Comparison of ENCODE assay signal across 8 cellular contexts in the genomic region with DNA sequence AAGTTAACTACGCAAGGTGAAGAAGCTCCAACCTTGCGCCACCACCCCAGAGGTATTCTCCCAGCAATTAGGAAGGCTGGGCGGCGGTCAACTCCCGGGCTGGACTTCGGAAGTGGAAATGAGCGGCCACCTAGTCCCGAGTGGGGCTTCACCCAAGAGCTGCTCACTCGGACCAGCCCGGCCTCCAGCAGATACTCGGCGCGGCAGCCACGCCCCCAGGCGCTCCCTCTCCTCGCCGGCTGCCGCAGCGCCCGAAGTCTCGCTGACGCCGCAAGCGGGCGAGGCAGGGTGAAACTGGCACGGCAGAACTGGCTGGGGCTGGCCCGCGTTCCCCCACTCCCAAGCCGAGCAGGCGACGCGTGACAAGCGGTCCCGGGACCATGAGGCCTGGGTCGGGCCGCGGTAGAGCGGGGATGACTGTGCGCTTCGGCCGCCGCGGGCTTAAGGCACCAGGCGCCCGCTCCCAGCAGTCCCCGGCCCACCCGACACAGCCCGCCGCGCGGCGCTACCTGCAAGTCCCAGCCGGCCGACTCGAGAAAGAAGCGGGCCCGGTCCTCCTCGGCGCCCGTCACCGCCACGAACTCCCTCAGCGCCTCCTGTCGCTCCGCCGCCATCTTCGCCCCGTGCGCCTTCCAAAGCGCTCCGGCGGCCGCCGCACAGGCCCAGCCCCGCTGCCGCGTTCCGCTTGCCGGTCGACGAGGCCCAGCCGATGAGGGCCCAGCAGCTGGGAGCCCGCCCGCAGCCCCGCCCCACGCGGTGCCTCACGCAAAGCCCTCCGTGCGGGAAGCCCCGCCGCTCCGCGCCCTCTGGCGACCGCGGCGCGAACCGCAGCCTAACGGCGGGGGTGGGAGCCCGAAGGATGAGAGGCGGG. TPM values are rescaled to one million over a fixed set of nuclear protein-coding genes. Genes with fewer than 3 reads are reported as not detected.
DNase-seq lines count a peak whose midpoint lies in the region; ATAC-seq and TF ChIP-seq lines count a peak whose summit lies in the region.

A gene (minus strand): TSS at position 639 of the 871 bp plus-strand sequence. CDS start 25 bp downstream, at position 614.

- CTCF ChIA-PET in WTC11 (lab: Charles Lee): interaction anchor here (0.5 to 3.8 kb wide), 26 partner anchors 11 to 315 kb away, joined by 3 to 38 read pairs (median 4); no protein-coding TSS in a partner anchor

- ATAC-seq in GM18907 (IDR thresholded peaks at IDR 0.05; ENCODE audit: unreplicated experiment) (peak; percentile 88), HG03159 (IDR thresholded peaks at IDR 0.05; ENCODE audit: unreplicated experiment) (peak; percentile 79), WTC11 (peak; percentile 91)

- no peaks in the 10 kb centered on the region for H3K9me3 Mint-ChIP-seq in WTC11

- peaks cover 4% of the 10 kb centered on the region for H3K27me3 Mint-ChIP-seq in WTC11 (ENCODE audit: low read depth)

- TF ChIP-seq CTCF in WTC11 (IDR thresholded peaks at IDR 0.05) (peak; percentile 91), cardiac fibroblast (IDR thresholded peaks at IDR 0.05; ENCODE audit: low read depth, low read length) (peak; percentile 67)

- H3K36me3 Mint-ChIP-seq in WTC11: peaks cover 12% of the 10 kb centered on the region

- POLR2A ChIA-PET in WTC11 (lab: Charles Lee): interaction anchor here (1.2 to 1.6 kb wide), 2 partner anchors 43 to 200 kb away, joined by 4 read pairs; a partner anchor contains a TSS

- H3K4me3 ChIP-seq in cardiac fibroblast (replicated peaks in 1 of 2; ENCODE audit: low read depth in 2 of 2, low read length in 2 of 2): peak within 1 kb of the TSS; percentile 76 to 93

- H3K4me1 Mint-ChIP-seq in WTC11: peaks cover 27% of the 10 kb centered on the region

- peak within 1 kb of the TSS; percentile 53; the same call in 1 of the 2 replicates for H3K27ac Mint-ChIP-seq in WTC11

- peak within 1 kb of the TSS; percentile 85 for H3K4me3 Mint-ChIP-seq in WTC11

- peak; percentile 96 for DNase-seq in AG08395 (ENCODE audit: low spot score)
- peak; percentile 89 for DNase-seq in NCI-H2227 treated with DMSO at 0.1 percent for 48 hours (lab: John Stamatoyannopoulos, UW)
- peak; percentile 98 for DNase-seq in WTC11 (ENCODE audit: low spot score)
- peak; percentile 93 to 97 for DNase-seq in cardiac fibroblast (ENCODE audit: low read depth in 2 of 2)
- DNase-seq in inferior parietal cortex (ENCODE audit: extremely low spot score): peak; percentile 92
- DNase-seq in stimulated activated CD4-positive, alpha-beta T cell treated with anti-CD3 and anti-CD28 coated beads, Interleukin-12 subunit alpha, Interleukin-12 subunit beta, amount 100 ng/mL, for 24 hours (ENCODE audit: low read depth in 2 of 2): peak; percentile 94

TF ChIP-seq in WTC11, 78 proteins besides CTCF, POLR2A, EP300 and RAD21 (continues in another document):
- 0 out of 2 replicates have a peak, but pooled peaks have one; percentile 39 for TF ChIP-seq ELF4 (CRISPR knock-in tag; IDR thresholded peaks at IDR 0.05; ENCODE audit: low read depth)
- TF ChIP-seq, protein P1, sequence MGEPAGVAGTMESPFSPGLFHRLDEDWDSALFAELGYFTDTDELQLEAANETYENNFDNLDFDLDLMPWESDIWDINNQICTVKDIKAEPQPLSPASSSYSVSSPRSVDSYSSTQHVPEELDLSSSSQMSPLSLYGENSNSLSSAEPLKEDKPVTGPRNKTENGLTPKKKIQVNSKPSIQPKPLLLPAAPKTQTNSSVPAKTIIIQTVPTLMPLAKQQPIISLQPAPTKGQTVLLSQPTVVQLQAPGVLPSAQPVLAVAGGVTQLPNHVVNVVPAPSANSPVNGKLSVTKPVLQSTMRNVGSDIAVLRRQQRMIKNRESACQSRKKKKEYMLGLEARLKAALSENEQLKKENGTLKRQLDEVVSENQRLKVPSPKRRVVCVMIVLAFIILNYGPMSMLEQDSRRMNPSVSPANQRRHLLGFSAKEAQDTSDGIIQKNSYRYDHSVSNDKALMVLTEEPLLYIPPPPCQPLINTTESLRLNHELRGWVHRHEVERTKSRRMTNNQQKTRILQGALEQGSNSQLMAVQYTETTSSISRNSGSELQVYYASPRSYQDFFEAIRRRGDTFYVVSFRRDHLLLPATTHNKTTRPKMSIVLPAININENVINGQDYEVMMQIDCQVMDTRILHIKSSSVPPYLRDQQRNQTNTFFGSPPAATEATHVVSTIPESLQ (CRISPR knock-in tag; IDR thresholded peaks at IDR 0.05): 0 out of 2 replicates have a peak, but pooled peaks have one; percentile 77
- peak; percentile 90; the same call in 1 of the 2 replicates for TF ChIP-seq FOXK1 (CRISPR knock-in tag; IDR thresholded peaks at IDR 0.05)
- 0 out of 2 replicates have a peak, but pooled peaks have one; percentile 56 for TF ChIP-seq TP53 (CRISPR knock-in tag; IDR thresholded peaks at IDR 0.05)
- TF ChIP-seq ZNF317 (CRISPR knock-in tag; IDR thresholded peaks at IDR 0.05; ENCODE audit: borderline replicate concordance, low read depth): no peak; the same call in 1 of the 2 replicates
- TF ChIP-seq, protein P2, sequence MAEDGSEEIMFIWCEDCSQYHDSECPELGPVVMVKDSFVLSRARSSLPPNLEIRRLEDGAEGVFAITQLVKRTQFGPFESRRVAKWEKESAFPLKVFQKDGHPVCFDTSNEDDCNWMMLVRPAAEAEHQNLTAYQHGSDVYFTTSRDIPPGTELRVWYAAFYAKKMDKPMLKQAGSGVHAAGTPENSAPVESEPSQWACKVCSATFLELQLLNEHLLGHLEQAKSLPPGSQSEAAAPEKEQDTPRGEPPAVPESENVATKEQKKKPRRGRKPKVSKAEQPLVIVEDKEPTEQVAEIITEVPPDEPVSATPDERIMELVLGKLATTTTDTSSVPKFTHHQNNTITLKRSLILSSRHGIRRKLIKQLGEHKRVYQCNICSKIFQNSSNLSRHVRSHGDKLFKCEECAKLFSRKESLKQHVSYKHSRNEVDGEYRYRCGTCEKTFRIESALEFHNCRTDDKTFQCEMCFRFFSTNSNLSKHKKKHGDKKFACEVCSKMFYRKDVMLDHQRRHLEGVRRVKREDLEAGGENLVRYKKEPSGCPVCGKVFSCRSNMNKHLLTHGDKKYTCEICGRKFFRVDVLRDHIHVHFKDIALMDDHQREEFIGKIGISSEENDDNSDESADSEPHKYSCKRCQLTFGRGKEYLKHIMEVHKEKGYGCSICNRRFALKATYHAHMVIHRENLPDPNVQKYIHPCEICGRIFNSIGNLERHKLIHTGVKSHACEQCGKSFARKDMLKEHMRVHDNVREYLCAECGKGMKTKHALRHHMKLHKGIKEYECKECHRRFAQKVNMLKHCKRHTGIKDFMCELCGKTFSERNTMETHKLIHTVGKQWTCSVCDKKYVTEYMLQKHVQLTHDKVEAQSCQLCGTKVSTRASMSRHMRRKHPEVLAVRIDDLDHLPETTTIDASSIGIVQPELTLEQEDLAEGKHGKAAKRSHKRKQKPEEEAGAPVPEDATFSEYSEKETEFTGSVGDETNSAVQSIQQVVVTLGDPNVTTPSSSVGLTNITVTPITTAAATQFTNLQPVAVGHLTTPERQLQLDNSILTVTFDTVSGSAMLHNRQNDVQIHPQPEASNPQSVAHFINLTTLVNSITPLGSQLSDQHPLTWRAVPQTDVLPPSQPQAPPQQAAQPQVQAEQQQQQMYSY (CRISPR knock-in tag; IDR thresholded peaks at IDR 0.05): no peak
- TF ChIP-seq, protein P3, sequence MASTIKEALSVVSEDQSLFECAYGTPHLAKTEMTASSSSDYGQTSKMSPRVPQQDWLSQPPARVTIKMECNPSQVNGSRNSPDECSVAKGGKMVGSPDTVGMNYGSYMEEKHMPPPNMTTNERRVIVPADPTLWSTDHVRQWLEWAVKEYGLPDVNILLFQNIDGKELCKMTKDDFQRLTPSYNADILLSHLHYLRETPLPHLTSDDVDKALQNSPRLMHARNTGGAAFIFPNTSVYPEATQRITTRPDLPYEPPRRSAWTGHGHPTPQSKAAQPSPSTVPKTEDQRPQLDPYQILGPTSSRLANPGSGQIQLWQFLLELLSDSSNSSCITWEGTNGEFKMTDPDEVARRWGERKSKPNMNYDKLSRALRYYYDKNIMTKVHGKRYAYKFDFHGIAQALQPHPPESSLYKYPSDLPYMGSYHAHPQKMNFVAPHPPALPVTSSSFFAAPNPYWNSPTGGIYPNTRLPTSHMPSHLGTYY (CRISPR knock-in tag; IDR thresholded peaks at IDR 0.05): no peak
- TF ChIP-seq, protein P4, sequence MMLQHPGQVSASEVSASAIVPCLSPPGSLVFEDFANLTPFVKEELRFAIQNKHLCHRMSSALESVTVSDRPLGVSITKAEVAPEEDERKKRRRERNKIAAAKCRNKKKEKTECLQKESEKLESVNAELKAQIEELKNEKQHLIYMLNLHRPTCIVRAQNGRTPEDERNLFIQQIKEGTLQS (CRISPR knock-in tag; conservative IDR thresholded peaks at IDR 0.05): no peak; the same call in 1 of the 2 replicates
- TF ChIP-seq ZNF423 (CRISPR knock-in tag; IDR thresholded peaks at IDR 0.05): no peak
- peak; percentile 95 for TF ChIP-seq NFE2L1 (CRISPR knock-in tag; IDR thresholded peaks at IDR 0.05)
- TF ChIP-seq, protein P5, sequence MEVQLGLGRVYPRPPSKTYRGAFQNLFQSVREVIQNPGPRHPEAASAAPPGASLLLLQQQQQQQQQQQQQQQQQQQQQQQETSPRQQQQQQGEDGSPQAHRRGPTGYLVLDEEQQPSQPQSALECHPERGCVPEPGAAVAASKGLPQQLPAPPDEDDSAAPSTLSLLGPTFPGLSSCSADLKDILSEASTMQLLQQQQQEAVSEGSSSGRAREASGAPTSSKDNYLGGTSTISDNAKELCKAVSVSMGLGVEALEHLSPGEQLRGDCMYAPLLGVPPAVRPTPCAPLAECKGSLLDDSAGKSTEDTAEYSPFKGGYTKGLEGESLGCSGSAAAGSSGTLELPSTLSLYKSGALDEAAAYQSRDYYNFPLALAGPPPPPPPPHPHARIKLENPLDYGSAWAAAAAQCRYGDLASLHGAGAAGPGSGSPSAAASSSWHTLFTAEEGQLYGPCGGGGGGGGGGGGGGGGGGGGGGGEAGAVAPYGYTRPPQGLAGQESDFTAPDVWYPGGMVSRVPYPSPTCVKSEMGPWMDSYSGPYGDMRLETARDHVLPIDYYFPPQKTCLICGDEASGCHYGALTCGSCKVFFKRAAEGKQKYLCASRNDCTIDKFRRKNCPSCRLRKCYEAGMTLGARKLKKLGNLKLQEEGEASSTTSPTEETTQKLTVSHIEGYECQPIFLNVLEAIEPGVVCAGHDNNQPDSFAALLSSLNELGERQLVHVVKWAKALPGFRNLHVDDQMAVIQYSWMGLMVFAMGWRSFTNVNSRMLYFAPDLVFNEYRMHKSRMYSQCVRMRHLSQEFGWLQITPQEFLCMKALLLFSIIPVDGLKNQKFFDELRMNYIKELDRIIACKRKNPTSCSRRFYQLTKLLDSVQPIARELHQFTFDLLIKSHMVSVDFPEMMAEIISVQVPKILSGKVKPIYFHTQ (CRISPR knock-in tag; IDR thresholded peaks at IDR 0.05): no peak
- no peak for TF ChIP-seq ZBTB21 (CRISPR knock-in tag; IDR thresholded peaks at IDR 0.05; ENCODE audit: borderline replicate concordance)

RNA-seq across cellular contexts. Expression of the gene that starts here (rescaled TPM):
- 76.7 to 85.5 TPM (median 83.2 TPM) in 3 replicates for total RNA-seq in WTC11 (2021)

Comparison
In these comparisons a context has a peak if more than half of its experiments do, and no peak if none do; other contexts are left out.
1. Peak in every context shown above with its lines: DNase-seq, ATAC-seq and H3K4me3 ChIP-seq.